13 cellular contexts compared by ENCODE assay signal in genomic region chr5:136064510-136064909, GRCh38.
A peak's percentile ranks its signal among the peaks of the same experiment; 100 is the strongest.
DNase-seq lines count a peak whose midpoint lies in the region; TF ChIP-seq lines count a peak whose summit lies in the region.
"Had no signal": no experiment of that assay in that cellular context is flagged by ENCODE, and none has a peak within 500 bp of the region (broad histone marks: within the 10 kb centered on the region; RNA-seq: fewer than 3 reads in every experiment).

No MANE protein-coding gene starts in this region.

- TF ChIP-seq CTCF in 22Rv1 (IDR thresholded peaks at IDR 0.05) (peak; percentile 13; the same call in 1 of the 2 replicates), GM10248 (IDR thresholded peaks at IDR 0.05; ENCODE audit: control extremely low read depth, extremely low read depth, low read depth, missing control alignments) (peak; percentile 7), VCaP (conservative IDR thresholded peaks at IDR 0.05) (peak; percentile 56)

- DNase-seq in GM10248 (ENCODE audit: extremely low spot score) = no peak
- peak; percentile 42 for DNase-seq in glomerular visceral epithelial cell (ENCODE audit: extremely low spot score)
- no peak for DNase-seq in NCI-H146 (lab: John Stamatoyannopoulos, UW)
- DNase-seq in Kasumi-1 (lab: John Stamatoyannopoulos, UW) = no peak
- DNase-seq in AG08395 (ENCODE audit: low spot score) = no peak
- no peak for DNase-seq in HEK293T (ENCODE audit: extremely low spot score)
- DNase-seq: activated naive CD8-positive, alpha-beta T cell treated with anti-CD3 and anti-CD28 coated beads, Interleukin-2, amount 50 U/mL, for 24 hours; CD4-positive, alpha-beta T cell; NCI-H524 treated with DMSO at 0.1 percent for 48 hours; T-helper 1 cell had no signal

- H3K27ac ChIP-seq in 22Rv1 = no peak overlapping the region
- H3K27ac ChIP-seq in VCaP = no peak overlapping the region
- H3K27ac ChIP-seq: upper lobe of left lung had no signal

- POLR2A ChIA-PET in GM10248 (lab: Yijun Ruan, JAX) = no interaction called here
- POLR2A ChIA-PET in HEK293T (lab: Yijun Ruan, JAX) = no interaction called here

- CTCF ChIA-PET in GM10248 (lab: Yijun Ruan, JAX) (interaction anchor here (1.4 to 4.6 kb wide), 2 partner anchors 16 to 30 kb away, joined by 3 to 20 read pairs; no protein-coding TSS in a partner anchor), HEK293T (lab: Yijun Ruan, JAX) (interaction anchor here (0.6 to 1.6 kb wide), 3 partner anchors 19 to 176 kb away, joined by 3 to 6 read pairs (median 3); no protein-coding TSS in a partner anchor)

TF ChIP-seq in HEK293T, 16 proteins besides CTCF, POLR2A, EP300 and RAD21:
- TF ChIP-seq CTBP1 (IDR thresholded peaks at IDR 0.05; ENCODE audit: borderline replicate concordance) (no peak), LEF1 (IDR thresholded peaks at IDR 0.05; ENCODE audit: borderline replicate concordance) (no peak), L3MBTL2 (conservative IDR thresholded peaks at IDR 0.05) (no peak)
